23 cellular contexts compared by ENCODE assay signal in genomic region chr7:66741-67140, GRCh38.
DNase-seq lines count a peak whose midpoint lies in the region; ATAC-seq, FAIRE-seq and TF ChIP-seq lines count a peak whose summit lies in the region.
"Had no signal": no experiment of that assay in that cellular context is flagged by ENCODE, and none has a peak within 500 bp of the region (broad histone marks: within the 10 kb centered on the region; RNA-seq: fewer than 3 reads in every experiment).

No MANE protein-coding gene starts in this region.

- H3K36me3 Mint-ChIP-seq in neural progenitor cell = no peaks in the 10 kb centered on the region
- H3K36me3 Mint-ChIP-seq in MCF 10A (ENCODE audit: insufficient read depth, unreplicated experiment) = no peaks in the 10 kb centered on the region
- H3K36me3 Mint-ChIP-seq: CD14-positive monocyte had no signal

- H3K4me3 Mint-ChIP-seq in neural progenitor cell = no peak overlapping the region
- no peak overlapping the region for H3K4me3 Mint-ChIP-seq in MCF 10A (ENCODE audit: unreplicated experiment)
- H3K4me3 Mint-ChIP-seq: CD14-positive monocyte, GM23338 had no signal

- no peak overlapping the region for H2AFZ ChIP-seq in neural progenitor cell (replicated peaks)
- H2AFZ ChIP-seq: GM23338 had no signal

- DNase-seq in activated CD4-positive, CD25-positive, alpha-beta regulatory T cell treated with anti-CD3 and anti-CD28 coated beads, Interleukin-2, amount 50 U/mL, for 72 hours = peak; percentile 16
- no peak for DNase-seq in bronchial epithelial cell (ENCODE audit: low read depth)
- DNase-seq in neural progenitor cell (ENCODE audit: low spot score) = no peak
- DNase-seq in MCF 10A (ENCODE audit: unreplicated experiment) = no peak
- no peak for DNase-seq in GDM1 (lab: John Stamatoyannopoulos, UW)
- DNase-seq: ACHN, Kasumi-1, MG63, NCI-H1417, NCI-H1694 treated with DMSO at 0.1 percent for 48 hours, NCI-H2081 treated with DMSO at 0.1 percent for 48 hours, NCI-H2171 treated with DMSO at 0.1 percent for 48 hours, NCI-H524 treated with DMSO at 0.1 percent for 48 hours, NCI-H82 had no signal

- H3K4me1 ChIP-seq in BLaER1 (peaks cover 77% of the 10 kb centered on the region), neural progenitor cell (no peaks in the 10 kb centered on the region)

- no peaks in the 10 kb centered on the region; the same call in 1 of the 2 replicates for H3K9me3 ChIP-seq in BLaER1
- H3K9me3 ChIP-seq in neural progenitor cell (ENCODE audit: low read depth) = no peaks in the 10 kb centered on the region
- H3K9me3 ChIP-seq: MG63 had no signal

- TF ChIP-seq CTCF in bronchial epithelial cell (IDR thresholded peaks at IDR 0.05; ENCODE audit: insufficient read depth, low read length, severe bottlenecking) (no peak), neural progenitor cell (IDR thresholded peaks at IDR 0.05) (no peak), MCF 10A (IDR thresholded peaks at IDR 0.05; ENCODE audit: unreplicated experiment) (no peak)

- no TSS peak for BruUV-seq in MCF 10A (replicated peaks; lab: Mats Ljungman, UMichigan)

- intact Hi-C loops in MCF 10A (cut with micrococcal nuclease) = no loop called here

- CTCF ChIA-PET in MCF 10A (lab: Yijun Ruan, JAX) = no interaction called here

- H3K79me2 ChIP-seq in neural progenitor cell (ENCODE audit: low read depth) = no peaks in the 10 kb centered on the region

- no peaks in the 10 kb centered on the region for H3K36me3 ChIP-seq in BLaER1
- H3K36me3 ChIP-seq in bronchial epithelial cell (ENCODE audit: control insufficient read depth, insufficient read depth, low read length) = no peaks in the 10 kb centered on the region
- no peaks in the 10 kb centered on the region for H3K36me3 ChIP-seq in neural progenitor cell
- H3K36me3 ChIP-seq: MG63 had no signal

- H3K27ac ChIP-seq in BLaER1 (no peak overlapping the region), neural progenitor cell (no peak overlapping the region)
- H3K27ac ChIP-seq: 22Rv1 had no signal

- H3K4me1 Mint-ChIP-seq in neural progenitor cell (peaks cover 20% of the 10 kb centered on the region), MCF 10A (ENCODE audit: insufficient read depth, unreplicated experiment) (no peaks in the 10 kb centered on the region)

- ATAC-seq in activated CD4-positive, CD25-positive, alpha-beta regulatory T cell treated with anti-CD3 and anti-CD28 coated beads, Interleukin-2, amount 50 U/mL, for 24 hours = no peak
- no peak for ATAC-seq in HG03039 (IDR thresholded peaks at IDR 0.05; ENCODE audit: unreplicated experiment)
- ATAC-seq: GM23338, HCT116, Panc1 had no signal

- no peaks in the 10 kb centered on the region for H3K27me3 Mint-ChIP-seq in neural progenitor cell (ENCODE audit: insufficient read depth, low read depth)
- H3K27me3 Mint-ChIP-seq in MCF 10A (ENCODE audit: insufficient read depth, unreplicated experiment) = no peaks in the 10 kb centered on the region

- peak overlapping the region; percentile 97 for H3K4me2 ChIP-seq in BLaER1
- no peak overlapping the region for H3K4me2 ChIP-seq in neural progenitor cell
- H3K4me2 ChIP-seq: GM23338 had no signal

- H3K27me3 ChIP-seq in BLaER1 (no peaks in the 10 kb centered on the region), bronchial epithelial cell (ENCODE audit: control insufficient read depth, insufficient read depth, low read length) (peaks cover 5% of the 10 kb centered on the region), neural progenitor cell (no peaks in the 10 kb centered on the region)
- H3K27me3 ChIP-seq: MG63 had no signal

- POLR2A ChIA-PET in MCF 10A (lab: Yijun Ruan, JAX) = no interaction called here

- H3K9me3 Mint-ChIP-seq in neural progenitor cell (no peaks in the 10 kb centered on the region), MCF 10A (ENCODE audit: unreplicated experiment) (no peaks in the 10 kb centered on the region)
- H3K9me3 Mint-ChIP-seq: GM23338 had no signal

- no peaks in the 10 kb centered on the region for H3F3A ChIP-seq in neural progenitor cell (ENCODE audit: low read depth)

- peak; percentile 68 for FAIRE-seq in bronchial epithelial cell (lab: Jason Lieb, UNC)
- FAIRE-seq: G401.6 had no signal

- H4K20me1 ChIP-seq in BLaER1 (peaks cover 12% of the 10 kb centered on the region; the same call in 1 of the 2 replicates), neural progenitor cell (ENCODE audit: low read depth) (no peaks in the 10 kb centered on the region)

- H3K4me3 ChIP-seq in BLaER1 (no peak overlapping the region), bronchial epithelial cell (ENCODE audit: low read depth, low read length) (no peak overlapping the region), neural progenitor cell (no peak overlapping the region)
- H3K4me3 ChIP-seq: GM23338, MG63 had no signal

- H3K27ac Mint-ChIP-seq in neural progenitor cell (peak overlapping the region; percentile 85), MCF 10A (ENCODE audit: low read depth, unreplicated experiment) (no peak overlapping the region)
- H3K27ac Mint-ChIP-seq: GM23338 had no signal

- no peak overlapping the region for H3K9ac ChIP-seq in BLaER1
- H3K9ac ChIP-seq in neural progenitor cell = no peak overlapping the region
